ENCODE assay signal across 8 cellular contexts in genomic region chrX:47637546-47638195, GRCh38. TPM values are rescaled to one million over a fixed set of nuclear protein-coding genes. Genes with fewer than 3 reads are reported as not detected.
A peak's percentile ranks its signal among the peaks of the same experiment; 100 is the strongest.
DNase-seq lines count a peak whose midpoint lies in the region; ATAC-seq, FAIRE-seq and TF ChIP-seq lines count a peak whose summit lies in the region.

No MANE protein-coding gene starts in this region.

- POLR2A ChIA-PET in HepG2 (lab: Yijun Ruan, JAX) = no interaction called here

- no peak for FAIRE-seq in HepG2 (lab: Jason Lieb, UNC)

- peak; percentile 65 to 76 (median 70) for ATAC-seq in right lobe of liver
- no peak for ATAC-seq in HepG2
- ATAC-seq in HG02840 (IDR thresholded peaks at IDR 0.05; ENCODE audit: low FRiP score, unreplicated experiment) = no peak
- ATAC-seq in HG03025 (IDR thresholded peaks at IDR 0.05; ENCODE audit: low FRiP score, unreplicated experiment) = no peak

- intact Hi-C loops in right lobe of liver (cut with DNase I) = no loop called here
- intact Hi-C loops in HepG2 (cut with micrococcal nuclease; ENCODE audit: unreplicated experiment) = no loop called here

- H3K36me3 ChIP-seq in right lobe of liver (peaks cover 0 to 39% (median 8%) of the 10 kb centered on the region in 4 donors), HepG2 (replicated peaks in 1 of 2; ENCODE audit: control insufficient read depth in 1 of 2, insufficient read depth in 2 of 2, low read length in 2 of 2) (peaks cover 0 to 34% of the 10 kb centered on the region in 2 experiments; a peak in 4 of 5 replicates)

- peak in 2 of 3 donors; percentile 52 to 71 for DNase-seq in right lobe of liver
- no peak for DNase-seq in HepG2 (ENCODE audit: low spot score)
- DNase-seq in activated T-cell treated with anti-CD3 and anti-CD28 coated beads for 48 hours (ENCODE audit: low read depth) = peak; percentile 28
- peak; percentile 18 to 26 for DNase-seq in hippocampal formation (lab: John Stamatoyannopoulos, UW)
- DNase-seq in substantia nigra (lab: John Stamatoyannopoulos, UW) = peak in 34 of 49 donors; percentile 1 to 63 (median 30)
- DNase-seq in RPMI8226 = no peak

- TF ChIP-seq RAD21 in HepG2 (CRISPR knock-in tag; IDR thresholded peaks at IDR 0.05) = no peak

- BruUV-seq in HepG2 (replicated peaks; lab: Mats Ljungman, UMichigan) = no TSS peak

- no peaks in the 10 kb centered on the region for H3K4me1 ChIP-seq in right lobe of liver
- H3K4me1 ChIP-seq in HepG2 (ENCODE audit: insufficient read depth, low read length) = no peaks in the 10 kb centered on the region

- H2AFZ ChIP-seq in HepG2 (ENCODE audit: low read length) = no peak overlapping the region

- H4K20me1 ChIP-seq in HepG2 (ENCODE audit: insufficient read depth, low read length) = no peaks in the 10 kb centered on the region

- CTCF ChIA-PET in HepG2 (lab: Yijun Ruan, JAX; ENCODE audit: low intra/inter-chr PET ratio, low total read pairs) = no interaction called here

- H3K79me2 ChIP-seq in HepG2 (ENCODE audit: insufficient read depth, low read length) = no peaks in the 10 kb centered on the region

- TF ChIP-seq POLR2A in right lobe of liver (IDR thresholded peaks at IDR 0.05) (no peak), HepG2 (IDR thresholded peaks at IDR 0.05; ENCODE audit: insufficient read depth in 1 of 2, low read depth in 2 of 2, low read length in 2 of 2) (no peak)

- TF ChIP-seq EP300 in HepG2 (IDR thresholded peaks at IDR 0.05; ENCODE audit: low read depth in 2 of 2, low read length in 2 of 2) (no peak), HepG2 (CRISPR knock-in tag; IDR thresholded peaks at IDR 0.05; ENCODE audit: borderline replicate concordance) (no peak)

- H3K27ac ChIP-seq in right lobe of liver (no peak overlapping the region), HepG2 (ENCODE audit: extremely low read length, insufficient read depth, low read length) (no peak overlapping the region), substantia nigra (ENCODE audit: low read depth, low read length, poor library complexity, severe bottlenecking) (no peak overlapping the region)

- no peak overlapping the region for H3K9ac ChIP-seq in HepG2 (ENCODE audit: insufficient read depth, low read depth, low read length)

- no peaks in the 10 kb centered on the region for H3K27me3 ChIP-seq in right lobe of liver
- no peaks in the 10 kb centered on the region for H3K27me3 ChIP-seq in HepG2 (ENCODE audit: control insufficient read depth in 1 of 2, insufficient read depth in 2 of 2, low read length in 2 of 2)

- 75% methylated on average over 4 of the region's 31 CpGs for WGBS in right lobe of liver (ENCODE audit: insufficient coverage, low coverage, low lambda C conversion rate, missing lambda C conversion rate)
- 100% methylated on average over 4 of the region's 31 CpGs for WGBS in HepG2 (ENCODE audit: low lambda C conversion rate)

- H3K4me3 ChIP-seq in right lobe of liver = peak overlapping the region in 1 of 3 donors; percentile 24
- H3K4me3 ChIP-seq in HepG2 (replicated peaks in 1 of 3; ENCODE audit: insufficient read depth in 1 of 3, low read depth in 2 of 3, low read length in 3 of 3) = no peak overlapping the region

- H3K9me3 ChIP-seq in right lobe of liver (peaks cover 0 to 4% (median 0%) of the 10 kb centered on the region in 4 donors), HepG2 (ENCODE audit: low read length) (no peaks in the 10 kb centered on the region)

- no peak overlapping the region for H3K4me2 ChIP-seq in HepG2 (ENCODE audit: low read depth, low read length)

- in situ Hi-C loops in HepG2 (cut with HindIII; ENCODE audit: extremely low pct_ligation_motif_present, low pct_unique_long_range_greater_than_20kb) = no loop called here

- no peak for TF ChIP-seq CTCF in right lobe of liver (IDR thresholded peaks at IDR 0.05)
- no peak for TF ChIP-seq CTCF in HepG2 (CRISPR knock-in tag; IDR thresholded peaks at IDR 0.05)

RNA-seq across cellular contexts. Expression of gene CFP, which starts 7.9 kb away (rescaled TPM):
- total RNA-seq in right lobe of liver (10 to 100 TPM in 3 of 6 experiments, 1 to 10 TPM in 3; 6.8 to 24.0 (median 9.8) TPM), HepG2 (2016; rRNA removed; fragmentation: Illumina TruSeq; extraction: Trizol) (not detected in 2 replicates)
- not detected in 2 replicates for total RNA-seq in HepG2 (2016; cell fraction: cytosol; rRNA removed; fragmentation: Illumina TruSeq; extraction: Trizol; ENCODE audit: low read depth)
- total RNA-seq in HepG2 (2016; cell fraction: insoluble cytoplasmic fraction; rRNA removed; fragmentation: Illumina TruSeq; extraction: Trizol) = not detected in 2 replicates
- total RNA-seq in HepG2 (2016; cell fraction: membrane; rRNA removed; fragmentation: Illumina TruSeq; extraction: Trizol) = not detected in 2 replicates
- total RNA-seq in HepG2 (2016; cell fraction: nucleus; rRNA removed; fragmentation: Illumina TruSeq; extraction: Trizol) = 0.31 TPM in 1 of 2 replicates, not detected in the other
- 0.01 TPM in 1 of 2 replicates, not detected in the other for polyA plus RNA-seq in HepG2 (2011; rRNA removed)
- polyA plus RNA-seq in HepG2 (2011; cell fraction: cytosol; rRNA removed) = not detected in 2 replicates
- polyA plus RNA-seq in HepG2 (2011; cell fraction: nucleus; rRNA removed) = 0.03 and 0.11 TPM in 2 replicates
- 0.09 TPM in 1 of 2 replicates, not detected in the other for polyA plus RNA-seq in HepG2 (2012)
- polyA plus RNA-seq in HepG2 (2016; cell fraction: cytosol; fragmentation: Illumina TruSeq; extraction: Trizol; ENCODE audit: low read depth) = not detected in 2 replicates
- polyA plus RNA-seq in HepG2 (2016; cell fraction: insoluble cytoplasmic fraction; fragmentation: Illumina TruSeq; extraction: Trizol; ENCODE audit: low read depth) = not detected in 2 replicates
- polyA plus RNA-seq in HepG2 (2016; cell fraction: membrane; fragmentation: Illumina TruSeq; extraction: Trizol; ENCODE audit: low read depth) = not detected in 2 replicates
- not detected in 2 replicates for polyA plus RNA-seq in HepG2 (2016; cell fraction: nucleus; fragmentation: Illumina TruSeq; extraction: Trizol; ENCODE audit: insufficient read depth, low read depth)
- 0.34 and 0.77 TPM in 2 replicates for polyA minus RNA-seq in HepG2 (2011; rRNA and poly(A)+ RNA removed; ENCODE audit: low replicate concordance)
- not detected in 2 replicates for polyA minus RNA-seq in HepG2 (2011; cell fraction: cytosol; rRNA and poly(A)+ RNA removed)
- polyA minus RNA-seq in HepG2 (2011; cell fraction: nucleus; rRNA and poly(A)+ RNA removed) = 0.13 TPM in 1 of 2 replicates, not detected in the other

RNA-seq across cellular contexts. Expression of gene ELK1, which starts 12.7 kb away (rescaled TPM):
- total RNA-seq in right lobe of liver = 10 to 100 TPM; 14.8 to 23.9 (median 19.7) TPM
- 6.9 and 7.2 TPM in 2 replicates for total RNA-seq in HepG2 (2016; rRNA removed; fragmentation: Illumina TruSeq; extraction: Trizol)
- 7.6 and 7.8 TPM in 2 replicates for total RNA-seq in HepG2 (2016; cell fraction: cytosol; rRNA removed; fragmentation: Illumina TruSeq; extraction: Trizol; ENCODE audit: low read depth)
- total RNA-seq in HepG2 (2016; cell fraction: insoluble cytoplasmic fraction; rRNA removed; fragmentation: Illumina TruSeq; extraction: Trizol) = 5.4 and 7.3 TPM in 2 replicates
- 21.8 and 23.5 TPM in 2 replicates for total RNA-seq in HepG2 (2016; cell fraction: membrane; rRNA removed; fragmentation: Illumina TruSeq; extraction: Trizol)
- 3.7 and 4.0 TPM in 2 replicates for total RNA-seq in HepG2 (2016; cell fraction: nucleus; rRNA removed; fragmentation: Illumina TruSeq; extraction: Trizol)
- 4.3 and 4.8 TPM in 2 replicates for polyA plus RNA-seq in HepG2 (2011; rRNA removed)
- 3.7 and 4.7 TPM in 2 replicates for polyA plus RNA-seq in HepG2 (2011; cell fraction: cytosol; rRNA removed)
- polyA plus RNA-seq in HepG2 (2011; cell fraction: nucleus; rRNA removed) = 10.4 and 13.0 TPM in 2 replicates
- 4.7 and 5.0 TPM in 2 replicates for polyA plus RNA-seq in HepG2 (2012)
- 14.9 and 16.4 TPM in 2 replicates for polyA plus RNA-seq in HepG2 (2016; cell fraction: cytosol; fragmentation: Illumina TruSeq; extraction: Trizol; ENCODE audit: low read depth)
- polyA plus RNA-seq in HepG2 (2016; cell fraction: insoluble cytoplasmic fraction; fragmentation: Illumina TruSeq; extraction: Trizol; ENCODE audit: low read depth) = 7.4 and 10.5 TPM in 2 replicates
- 27.8 and 31.6 TPM in 2 replicates for polyA plus RNA-seq in HepG2 (2016; cell fraction: membrane; fragmentation: Illumina TruSeq; extraction: Trizol; ENCODE audit: low read depth)
- 10.0 and 10.7 TPM in 2 replicates for polyA plus RNA-seq in HepG2 (2016; cell fraction: nucleus; fragmentation: Illumina TruSeq; extraction: Trizol; ENCODE audit: insufficient read depth, low read depth)
- 12.3 and 61.1 TPM in 2 replicates for polyA minus RNA-seq in HepG2 (2011; rRNA and poly(A)+ RNA removed; ENCODE audit: low replicate concordance)
- polyA minus RNA-seq in HepG2 (2011; cell fraction: cytosol; rRNA and poly(A)+ RNA removed) = 3.3 and 3.5 TPM in 2 replicates
- polyA minus RNA-seq in HepG2 (2011; cell fraction: nucleus; rRNA and poly(A)+ RNA removed) = 5.0 and 6.2 TPM in 2 replicates

RNA-seq across cellular contexts. Expression of gene SYN1, which starts 18.0 kb away (rescaled TPM):
- total RNA-seq in right lobe of liver (1 to 10 TPM in 2 of 6 experiments, under 1 TPM in 3, not detected in 1; 0.22 to 3.1 (median 0.37) TPM), HepG2 (2016; rRNA removed; fragmentation: Illumina TruSeq; extraction: Trizol) (not detected in 2 replicates)
- not detected in 2 replicates for total RNA-seq in HepG2 (2016; cell fraction: cytosol; rRNA removed; fragmentation: Illumina TruSeq; extraction: Trizol; ENCODE audit: low read depth)
- total RNA-seq in HepG2 (2016; cell fraction: insoluble cytoplasmic fraction; rRNA removed; fragmentation: Illumina TruSeq; extraction: Trizol) = not detected in 2 replicates
- total RNA-seq in HepG2 (2016; cell fraction: membrane; rRNA removed; fragmentation: Illumina TruSeq; extraction: Trizol) = not detected in 2 replicates
- total RNA-seq in HepG2 (2016; cell fraction: nucleus; rRNA removed; fragmentation: Illumina TruSeq; extraction: Trizol) = not detected in 2 replicates
- polyA plus RNA-seq in HepG2 (2011; rRNA removed) = not detected in 2 replicates
- not detected in 2 replicates for polyA plus RNA-seq in HepG2 (2011; cell fraction: cytosol; rRNA removed)
- not detected in 2 replicates for polyA plus RNA-seq in HepG2 (2011; cell fraction: nucleus; rRNA removed)
- polyA plus RNA-seq in HepG2 (2012) = not detected in 2 replicates
- 0.03 and 0.14 TPM in 2 replicates for polyA plus RNA-seq in HepG2 (2016; cell fraction: cytosol; fragmentation: Illumina TruSeq; extraction: Trizol; ENCODE audit: low read depth)
- not detected in 2 replicates for polyA plus RNA-seq in HepG2 (2016; cell fraction: insoluble cytoplasmic fraction; fragmentation: Illumina TruSeq; extraction: Trizol; ENCODE audit: low read depth)
- polyA plus RNA-seq in HepG2 (2016; cell fraction: membrane; fragmentation: Illumina TruSeq; extraction: Trizol; ENCODE audit: low read depth) = 0.08 and 0.29 TPM in 2 replicates
- polyA plus RNA-seq in HepG2 (2016; cell fraction: nucleus; fragmentation: Illumina TruSeq; extraction: Trizol; ENCODE audit: insufficient read depth, low read depth) = not detected in 2 replicates
- polyA minus RNA-seq in HepG2 (2011; rRNA and poly(A)+ RNA removed; ENCODE audit: low replicate concordance) = 0.07 TPM in 1 of 2 replicates, not detected in the other
- polyA minus RNA-seq in HepG2 (2011; cell fraction: cytosol; rRNA and poly(A)+ RNA removed) = not detected in 2 replicates
- not detected in 2 replicates for polyA minus RNA-seq in HepG2 (2011; cell fraction: nucleus; rRNA and poly(A)+ RNA removed)

RNA-seq across cellular contexts. Expression of gene UXT, which starts 21.3 kb away (rescaled TPM):
- total RNA-seq in right lobe of liver (10 to 100 TPM; 40.2 to 53.5 (median 49.5) TPM), HepG2 (2016; rRNA removed; fragmentation: Illumina TruSeq; extraction: Trizol) (107 and 130 TPM in 2 replicates)
- total RNA-seq in HepG2 (2016; cell fraction: cytosol; rRNA removed; fragmentation: Illumina TruSeq; extraction: Trizol; ENCODE audit: low read depth) = 90.1 and 92.2 TPM in 2 replicates
- 103 and 134 TPM in 2 replicates for total RNA-seq in HepG2 (2016; cell fraction: insoluble cytoplasmic fraction; rRNA removed; fragmentation: Illumina TruSeq; extraction: Trizol)
- 117 and 127 TPM in 2 replicates for total RNA-seq in HepG2 (2016; cell fraction: membrane; rRNA removed; fragmentation: Illumina TruSeq; extraction: Trizol)
- 43.4 and 44.5 TPM in 2 replicates for total RNA-seq in HepG2 (2016; cell fraction: nucleus; rRNA removed; fragmentation: Illumina TruSeq; extraction: Trizol)
- 104 and 123 TPM in 2 replicates for polyA plus RNA-seq in HepG2 (2011; rRNA removed)
- polyA plus RNA-seq in HepG2 (2011; cell fraction: cytosol; rRNA removed) = 117 and 118 TPM in 2 replicates
- 39.3 and 43.2 TPM in 2 replicates for polyA plus RNA-seq in HepG2 (2011; cell fraction: nucleus; rRNA removed)
- 76.7 and 90.0 TPM in 2 replicates for polyA plus RNA-seq in HepG2 (2012)
- 96.2 and 97.9 TPM in 2 replicates for polyA plus RNA-seq in HepG2 (2016; cell fraction: cytosol; fragmentation: Illumina TruSeq; extraction: Trizol; ENCODE audit: low read depth)
- 123 and 126 TPM in 2 replicates for polyA plus RNA-seq in HepG2 (2016; cell fraction: insoluble cytoplasmic fraction; fragmentation: Illumina TruSeq; extraction: Trizol; ENCODE audit: low read depth)
- 96.8 and 107 TPM in 2 replicates for polyA plus RNA-seq in HepG2 (2016; cell fraction: membrane; fragmentation: Illumina TruSeq; extraction: Trizol; ENCODE audit: low read depth)
- 58.7 and 62.0 TPM in 2 replicates for polyA plus RNA-seq in HepG2 (2016; cell fraction: nucleus; fragmentation: Illumina TruSeq; extraction: Trizol; ENCODE audit: insufficient read depth, low read depth)
- 29.9 and 124 TPM in 2 replicates for polyA minus RNA-seq in HepG2 (2011; rRNA and poly(A)+ RNA removed; ENCODE audit: low replicate concordance)
- polyA minus RNA-seq in HepG2 (2011; cell fraction: cytosol; rRNA and poly(A)+ RNA removed) = 22.0 and 22.2 TPM in 2 replicates
- polyA minus RNA-seq in HepG2 (2011; cell fraction: nucleus; rRNA and poly(A)+ RNA removed) = 46.2 and 52.3 TPM in 2 replicates

RNA-seq across cellular contexts. Expression of gene TIMP1, which starts 55.4 kb away (rescaled TPM):
- total RNA-seq in right lobe of liver = 100 to 1,000 TPM in 4 of 6 experiments, 10 to 100 TPM in 2; 82.1 to 432 (median 143) TPM
- total RNA-seq in HepG2 (2016; rRNA removed; fragmentation: Illumina TruSeq; extraction: Trizol) = 8.2 and 12.3 TPM in 2 replicates
- total RNA-seq in HepG2 (2016; cell fraction: cytosol; rRNA removed; fragmentation: Illumina TruSeq; extraction: Trizol; ENCODE audit: low read depth) = 7.5 and 7.6 TPM in 2 replicates
- 5.4 and 11.4 TPM in 2 replicates for total RNA-seq in HepG2 (2016; cell fraction: insoluble cytoplasmic fraction; rRNA removed; fragmentation: Illumina TruSeq; extraction: Trizol)
- total RNA-seq in HepG2 (2016; cell fraction: membrane; rRNA removed; fragmentation: Illumina TruSeq; extraction: Trizol) = 6.6 and 6.7 TPM in 2 replicates
- 13.9 and 15.2 TPM in 2 replicates for total RNA-seq in HepG2 (2016; cell fraction: nucleus; rRNA removed; fragmentation: Illumina TruSeq; extraction: Trizol)
- 45.8 and 51.0 TPM in 2 replicates for polyA plus RNA-seq in HepG2 (2011; rRNA removed)
- polyA plus RNA-seq in HepG2 (2011; cell fraction: cytosol; rRNA removed) = 45.7 and 69.7 TPM in 2 replicates
- 15.0 and 23.0 TPM in 2 replicates for polyA plus RNA-seq in HepG2 (2011; cell fraction: nucleus; rRNA removed)
- 12.6 and 21.9 TPM in 2 replicates for polyA plus RNA-seq in HepG2 (2012)
- polyA plus RNA-seq in HepG2 (2016; cell fraction: cytosol; fragmentation: Illumina TruSeq; extraction: Trizol; ENCODE audit: low read depth) = 20.5 and 24.5 TPM in 2 replicates
- polyA plus RNA-seq in HepG2 (2016; cell fraction: insoluble cytoplasmic fraction; fragmentation: Illumina TruSeq; extraction: Trizol; ENCODE audit: low read depth) = 16.0 and 16.1 TPM in 2 replicates
- polyA plus RNA-seq in HepG2 (2016; cell fraction: membrane; fragmentation: Illumina TruSeq; extraction: Trizol; ENCODE audit: low read depth) = 15.8 and 15.9 TPM in 2 replicates
- polyA plus RNA-seq in HepG2 (2016; cell fraction: nucleus; fragmentation: Illumina TruSeq; extraction: Trizol; ENCODE audit: insufficient read depth, low read depth) = 41.3 and 42.2 TPM in 2 replicates
- polyA minus RNA-seq in HepG2 (2011; rRNA and poly(A)+ RNA removed; ENCODE audit: low replicate concordance) = 137 and 721 TPM in 2 replicates
- 29.7 and 39.0 TPM in 2 replicates for polyA minus RNA-seq in HepG2 (2011; cell fraction: cytosol; rRNA and poly(A)+ RNA removed)
- polyA minus RNA-seq in HepG2 (2011; cell fraction: nucleus; rRNA and poly(A)+ RNA removed) = 10.4 and 11.7 TPM in 2 replicates

Comparison
In these comparisons a context has a peak if more than half of its experiments do, and no peak if none do; other contexts are left out.
1. ATAC-seq: peak in right lobe of liver (4 of 4); none in HepG2 (single experiment), HG02840 (single experiment) and HG03025 (single experiment).
2. DNase-seq: peak in right lobe of liver (2 of 3), activated T-cell treated with anti-CD3 and anti-CD28 coated beads for 48 hours (single experiment), hippocampal formation (2 of 2) and substantia nigra (34 of 49); none in HepG2 (single experiment) and RPMI8226 (single experiment).